Comparison of ENCODE assay signal across 26 cellular contexts in genomic region chr14:75350505-75351060, GRCh38.
"Had no signal": no experiment of that assay in that cellular context is flagged by ENCODE, and none has a peak within 500 bp of the region (broad histone marks: within the 10 kb centered on the region; RNA-seq: fewer than 3 reads in every experiment).

No MANE protein-coding gene starts in this region.

- H3K4me2 ChIP-seq: smooth muscle cell had no signal

- DNase-seq: dorsolateral prefrontal cortex; effector CD4-positive, alpha-beta T cell; foreskin fibroblast; gastrocnemius medialis; head of caudate nucleus; hippocampal formation; left cardiac atrium; left lung; mesenchymal stem cell; midbrain; naive thymus-derived CD4-positive, alpha-beta T cell; nucleus accumbens; stimulated activated CD4-positive, alpha-beta T cell treated with anti-CD3 and anti-CD28 coated beads, Interleukin-12 subunit alpha, Interleukin-12 subunit beta, amount 100 ng/mL, for 4 hours; stimulated activated CD4-positive, alpha-beta T cell treated with anti-CD3 and anti-CD28 coated beads, Interleukin-1b, Interleukin-23, amount 100 ng/mL, for 48 hours; stimulated activated CD4-positive, alpha-beta T cell treated with anti-CD3 and anti-CD28 coated beads, Interleukin-4, amount 100 ng/mL, for 1 hour; stimulated activated CD8-positive, alpha-beta memory T cell treated with anti-CD3 and anti-CD28 coated beads, Interleukin-4, amount 100 ng/mL, for 48 hours; stimulated activated naive CD4-positive, alpha-beta T cell; stimulated activated naive CD8-positive, alpha-beta T cell treated with anti-CD3 and anti-CD28 coated beads, Interleukin-15, amount 100 ng/mL, for 72 hours had no signal

- FAIRE-seq: colon, islet of Langerhans had no signal

- H3K9me3 ChIP-seq: gastrocnemius medialis, prostate gland, right atrium auricular region, suprapubic skin had no signal

- H3K27ac ChIP-seq: dorsolateral prefrontal cortex, gastrocnemius medialis, left lung, prostate gland, right atrium auricular region, suprapubic skin had no signal

- H3K36me3 ChIP-seq: gastrocnemius medialis, left lung, prostate gland, right atrium auricular region, suprapubic skin had no signal

- H3K4me1 ChIP-seq: gastrocnemius medialis, left lung, prostate gland, right atrium auricular region, suprapubic skin had no signal

- H3K27me3 ChIP-seq: dorsolateral prefrontal cortex, gastrocnemius medialis, left lung, right atrium auricular region, suprapubic skin had no signal

- H3K4me3 ChIP-seq: dorsolateral prefrontal cortex, gastrocnemius medialis, left lung, prostate gland, right atrium auricular region, smooth muscle cell, suprapubic skin had no signal

- ATAC-seq: esophagus mucosa; gastrocnemius medialis; left cardiac atrium; left lung; naive thymus-derived CD4-positive, alpha-beta T cell; sciatic nerve; stimulated activated naive CD8-positive, alpha-beta T cell treated with anti-CD3 and anti-CD28 coated beads, Interleukin-15, amount 100 ng/mL, for 72 hours had no signal
